Comparison of ENCODE assay signal across 34 cellular contexts in genomic region chr3:60827666-60828065, GRCh38.
"Had no signal": no experiment of that assay in that cellular context is flagged by ENCODE, and none has a peak within 500 bp of the region (broad histone marks: within the 10 kb centered on the region; RNA-seq: fewer than 3 reads in every experiment).

No MANE protein-coding gene starts in this region.

- DNase-seq: Karpas-422, Kasumi-1, KG1, MG63, MM.1S, MV-4-11, NCI-H1048, NCI-H1092, NCI-H1092 treated with DMSO at 0.1 percent for 48 hours, NCI-H1105, NCI-H1105 treated with DMSO at 0.1 percent for 48 hours, NCI-H1417, NCI-H1417 treated with DMSO at 0.1 percent for 48 hours, NCI-H1436, NCI-H1436 treated with DMSO at 0.1 percent for 48 hours, NCI-H146, NCI-H1694, NCI-H1694 treated with DMSO at 0.1 percent for 48 hours, NCI-H187, NCI-H187 treated with DMSO at 0.1 percent for 48 hours, NCI-H1930, NCI-H2029, NCI-H2029 treated with DMSO at 0.1 percent for 48 hours, NCI-H2081, NCI-H2081 treated with DMSO at 0.1 percent for 48 hours, NCI-H2107, NCI-H2171, NCI-H2171 treated with DMSO at 0.1 percent for 48 hours, NCI-H2227 treated with DMSO at 0.1 percent for 48 hours, NCI-H226, NCI-H345, NCI-H446, NCI-H446 treated with DMSO at 0.1 percent for 48 hours had no signal

- H3K4me3 ChIP-seq: MG63 had no signal

- H3K27ac ChIP-seq: KMS-11 had no signal

- H3K9me3 ChIP-seq: MG63 had no signal

- H3K27me3 ChIP-seq: MG63 had no signal

- H3K36me3 ChIP-seq: MG63 had no signal
